In genomic region chr4:108051343-108051742, GRCh38 we compare ENCODE assay signal across 29 cellular contexts.
DNase-seq lines count a peak whose midpoint lies in the region; ATAC-seq, FAIRE-seq and TF ChIP-seq lines count a peak whose summit lies in the region.
"Had no signal": no experiment of that assay in that cellular context is flagged by ENCODE, and none has a peak within 500 bp of the region (broad histone marks: within the 10 kb centered on the region; RNA-seq: fewer than 3 reads in every experiment).

No MANE protein-coding gene starts in this region.

- no peak overlapping the region for H3K4me3 Mint-ChIP-seq in T-helper 2 cell treated with Interferon-gamma antibody and Interleukin-4, amounts not matched to agents 5 μg/mL and 100 μg/mL, for 36 hours
- peak overlapping the region; percentile 4 for H3K4me3 Mint-ChIP-seq in CD8-positive, alpha-beta T cell
- no peak overlapping the region for H3K4me3 Mint-ChIP-seq in activated T-helper 2 cell treated with anti-CD3 and anti-CD28 coated beads, Interferon-gamma antibody, Interleukin-2, Interleukin-4, amounts not matched to agents 10 μg/mL and 5 μg/mL and 100 μg/mL, durations not matched to agents 14 hours and 24 hours and 36 hours (ENCODE audit: low read depth)
- peak overlapping the region in 8 of 10 donors; percentile 25 to 90 (median 81) for H3K4me3 Mint-ChIP-seq in naive thymus-derived CD4-positive, alpha-beta T cell
- H3K4me3 Mint-ChIP-seq: B cell had no signal

- intact Hi-C loops in CD8-positive, alpha-beta T cell (cut with DNase I, micrococcal nuclease): loop anchor here (2.0 to 5.0 kb wide), 2 partner anchors 15 to 116 kb away; partner anchors contain the start of gene LEF1 (in 1 of the 2)
- intact Hi-C loops in activated T-helper 2 cell treated with anti-CD3 and anti-CD28 coated beads, Interferon-gamma antibody, Interleukin-2, Interleukin-4, amounts not matched to agents 10 μg/mL and 5 μg/mL and 100 μg/mL, durations not matched to agents 14 hours and 24 hours and 36 hours (cut with micrococcal nuclease): no loop called here
- intact Hi-C loops in naive thymus-derived CD4-positive, alpha-beta T cell (cut with micrococcal nuclease): loop anchor here in 1 of 2 donors (2.0 kb wide), 1 partner anchor 65 kb away; no protein-coding TSS in a partner anchor

- CTCF ChIA-PET in CD8-positive, alpha-beta T cell (lab: Charles Lee): interaction anchor here (1.7 kb wide), 1 partner anchor 521 kb away, joined by 5 read pairs; no protein-coding TSS in a partner anchor
- CTCF ChIA-PET in naive thymus-derived CD4-positive, alpha-beta T cell (lab: Charles Lee): interaction anchor here (0.5 to 1.1 kb wide), 3 partner anchors 9 to 112 kb away, joined by 3 to 4 read pairs (median 4); no protein-coding TSS in a partner anchor

- H3K27ac Mint-ChIP-seq in T-helper 2 cell treated with Interferon-gamma antibody and Interleukin-4, amounts not matched to agents 5 μg/mL and 100 μg/mL, for 36 hours: peak overlapping the region; percentile 98
- H3K27ac Mint-ChIP-seq in CD8-positive, alpha-beta T cell: peak overlapping the region; percentile 95
- peak overlapping the region; percentile 79 for H3K27ac Mint-ChIP-seq in activated T-helper 2 cell treated with anti-CD3 and anti-CD28 coated beads, Interferon-gamma antibody, Interleukin-2, Interleukin-4, amounts not matched to agents 10 μg/mL and 5 μg/mL and 100 μg/mL, durations not matched to agents 14 hours and 24 hours and 36 hours
- H3K27ac Mint-ChIP-seq in naive thymus-derived CD4-positive, alpha-beta T cell: peak overlapping the region; percentile 91 to 99 (median 97)
- H3K27ac Mint-ChIP-seq: B cell had no signal

- H3K9me3 Mint-ChIP-seq in T-helper 2 cell treated with Interferon-gamma antibody and Interleukin-4, amounts not matched to agents 5 μg/mL and 100 μg/mL, for 36 hours: no peaks in the 10 kb centered on the region
- no peaks in the 10 kb centered on the region for H3K9me3 Mint-ChIP-seq in CD8-positive, alpha-beta T cell
- H3K9me3 Mint-ChIP-seq in activated T-helper 2 cell treated with anti-CD3 and anti-CD28 coated beads, Interferon-gamma antibody, Interleukin-2, Interleukin-4, amounts not matched to agents 10 μg/mL and 5 μg/mL and 100 μg/mL, durations not matched to agents 14 hours and 24 hours and 36 hours: no peaks in the 10 kb centered on the region
- H3K9me3 Mint-ChIP-seq in naive thymus-derived CD4-positive, alpha-beta T cell: peaks cover 0 to 9% (median 0%) of the 10 kb centered on the region in 11 donors

- H3K27ac ChIP-seq in CD8-positive, alpha-beta T cell (ENCODE audit: low read depth, low read length): no peak overlapping the region
- peak overlapping the region; percentile 66 for H3K27ac ChIP-seq in naive thymus-derived CD4-positive, alpha-beta T cell (ENCODE audit: low read depth, low read length)
- H3K27ac ChIP-seq: brain microvascular endothelial cell, pancreas, sigmoid colon had no signal

- H3K36me3 Mint-ChIP-seq in T-helper 2 cell treated with Interferon-gamma antibody and Interleukin-4, amounts not matched to agents 5 μg/mL and 100 μg/mL, for 36 hours (ENCODE audit: low read depth): peaks cover 60% of the 10 kb centered on the region
- peaks cover 83% of the 10 kb centered on the region for H3K36me3 Mint-ChIP-seq in CD8-positive, alpha-beta T cell
- H3K36me3 Mint-ChIP-seq in activated T-helper 2 cell treated with anti-CD3 and anti-CD28 coated beads, Interferon-gamma antibody, Interleukin-2, Interleukin-4, amounts not matched to agents 10 μg/mL and 5 μg/mL and 100 μg/mL, durations not matched to agents 14 hours and 24 hours and 36 hours (ENCODE audit: low read depth): peaks cover 49% of the 10 kb centered on the region
- peaks cover 14 to 75% (median 54%) of the 10 kb centered on the region in 5 donors for H3K36me3 Mint-ChIP-seq in naive thymus-derived CD4-positive, alpha-beta T cell

- TF ChIP-seq CTCF in CD8-positive, alpha-beta T cell (IDR thresholded peaks at IDR 0.05): no peak

- no peak for FAIRE-seq in frontal cortex (lab: Jason Lieb, UNC)
- FAIRE-seq: endothelial cell of umbilical vein, G401.6, GM12878, H54, keratinocyte, pancreas had no signal

- POLR2A ChIA-PET in CD8-positive, alpha-beta T cell (lab: Charles Lee): interaction anchor here (1.4 to 1.8 kb wide), 4 partner anchors 8 to 58 kb away, joined by 3 to 8 read pairs (median 3); no protein-coding TSS in a partner anchor
- POLR2A ChIA-PET in naive thymus-derived CD4-positive, alpha-beta T cell (lab: Charles Lee): interaction anchor here (1.3 to 5.7 kb wide), 3 partner anchors 14 to 94 kb away, joined by 4 to 55 read pairs (median 9); no protein-coding TSS in a partner anchor

- no peaks in the 10 kb centered on the region for H3K27me3 Mint-ChIP-seq in T-helper 2 cell treated with Interferon-gamma antibody and Interleukin-4, amounts not matched to agents 5 μg/mL and 100 μg/mL, for 36 hours (ENCODE audit: low read depth)
- no peaks in the 10 kb centered on the region for H3K27me3 Mint-ChIP-seq in CD8-positive, alpha-beta T cell (ENCODE audit: low read depth)
- H3K27me3 Mint-ChIP-seq in activated T-helper 2 cell treated with anti-CD3 and anti-CD28 coated beads, Interferon-gamma antibody, Interleukin-2, Interleukin-4, amounts not matched to agents 10 μg/mL and 5 μg/mL and 100 μg/mL, durations not matched to agents 14 hours and 24 hours and 36 hours (ENCODE audit: low read depth): no peaks in the 10 kb centered on the region
- no peaks in the 10 kb centered on the region for H3K27me3 Mint-ChIP-seq in naive thymus-derived CD4-positive, alpha-beta T cell

- no peaks in the 10 kb centered on the region for H3K27me3 ChIP-seq in CD8-positive, alpha-beta T cell (ENCODE audit: insufficient read depth, low read length)
- no peaks in the 10 kb centered on the region for H3K27me3 ChIP-seq in naive thymus-derived CD4-positive, alpha-beta T cell (ENCODE audit: control insufficient read depth in 2 of 2, insufficient read depth in 2 of 2, low read length in 2 of 2)
- H3K27me3 ChIP-seq: brain microvascular endothelial cell, pancreas, sigmoid colon had no signal

- peaks cover 59% of the 10 kb centered on the region for H3K36me3 ChIP-seq in CD8-positive, alpha-beta T cell (ENCODE audit: insufficient read depth, low read length)
- H3K36me3 ChIP-seq in naive thymus-derived CD4-positive, alpha-beta T cell (ENCODE audit: control insufficient read depth in 2 of 3, insufficient read depth in 3 of 3, low read length in 3 of 3): peaks cover 6 to 72% (median 36%) of the 10 kb centered on the region in 3 experiments
- H3K36me3 ChIP-seq: brain microvascular endothelial cell, pancreas, sigmoid colon had no signal

- peaks cover 91% of the 10 kb centered on the region for H3K4me1 ChIP-seq in CD8-positive, alpha-beta T cell (ENCODE audit: insufficient read depth, low read length)
- peaks cover 15 to 76% of the 10 kb centered on the region in 2 donors for H3K4me1 ChIP-seq in naive thymus-derived CD4-positive, alpha-beta T cell (ENCODE audit: control insufficient read depth in 2 of 2, insufficient read depth in 2 of 2, low read length in 2 of 2)
- H3K4me1 ChIP-seq: pancreas had no signal

- no peaks in the 10 kb centered on the region for H3K9me3 ChIP-seq in CD8-positive, alpha-beta T cell (ENCODE audit: low read length)
- H3K9me3 ChIP-seq in naive thymus-derived CD4-positive, alpha-beta T cell (ENCODE audit: control insufficient read depth in 2 of 3, low read length in 3 of 3): no peaks in the 10 kb centered on the region
- H3K9me3 ChIP-seq: pancreas, sigmoid colon had no signal

- H3K4me3 ChIP-seq in CD8-positive, alpha-beta T cell (ENCODE audit: low read depth, low read length): no peak overlapping the region
- no peak overlapping the region for H3K4me3 ChIP-seq in naive thymus-derived CD4-positive, alpha-beta T cell (ENCODE audit: low read length)
- H3K4me3 ChIP-seq: GM12878, lung, pancreas, sigmoid colon had no signal

- DNase-seq in T-helper 2 cell treated with Interferon-gamma antibody and Interleukin-4, amounts not matched to agents 5 μg/mL and 100 μg/mL, for 36 hours (ENCODE audit: low spot score): no peak
- no peak for DNase-seq in T-helper 2 cell
- DNase-seq in CD8-positive, alpha-beta T cell: peak in 2 of 7 experiments; percentile 45 to 53
- no peak for DNase-seq in activated T-helper 2 cell treated with anti-CD3 and anti-CD28 coated beads, Interferon-gamma antibody, Interleukin-2, Interleukin-4, amounts not matched to agents 10 μg/mL and 5 μg/mL and 100 μg/mL, durations not matched to agents 14 hours and 24 hours and 36 hours (ENCODE audit: low spot score)
- DNase-seq in naive thymus-derived CD4-positive, alpha-beta T cell: peak in 3 of 9 donors; percentile 10 to 44 (median 28)
- no peak for DNase-seq in frontal cortex (ENCODE audit: low spot score in 2 of 2)
- no peak for DNase-seq in C1 segment of cervical spinal cord (lab: John Stamatoyannopoulos, UW)
- DNase-seq: activated CD4-positive, alpha-beta T cell treated with anti-CD3 and anti-CD28 coated beads, Interleukin-2, amount 50 U/mL, for 48 hours; activated gamma-delta T cell; brain microvascular endothelial cell; cortex of kidney; hypothalamus; NCI-H1105; NCI-H2081; NCI-H510A treated with DMSO at 0.1 percent for 48 hours; pancreas; RPMI8226; sigmoid colon; stimulated activated naive CD4-positive, alpha-beta T cell treated with Interleukin-2 at 50 U/mL for 16 hours; trophoblast cell had no signal

- H3K4me1 Mint-ChIP-seq in T-helper 2 cell treated with Interferon-gamma antibody and Interleukin-4, amounts not matched to agents 5 μg/mL and 100 μg/mL, for 36 hours (ENCODE audit: low read depth): peaks cover 44% of the 10 kb centered on the region
- peaks cover 85% of the 10 kb centered on the region for H3K4me1 Mint-ChIP-seq in CD8-positive, alpha-beta T cell (ENCODE audit: low read depth)
- H3K4me1 Mint-ChIP-seq in activated T-helper 2 cell treated with anti-CD3 and anti-CD28 coated beads, Interferon-gamma antibody, Interleukin-2, Interleukin-4, amounts not matched to agents 10 μg/mL and 5 μg/mL and 100 μg/mL, durations not matched to agents 14 hours and 24 hours and 36 hours (ENCODE audit: low read depth): peaks cover 45% of the 10 kb centered on the region
- H3K4me1 Mint-ChIP-seq in naive thymus-derived CD4-positive, alpha-beta T cell: peaks cover 50 to 97% (median 88%) of the 10 kb centered on the region in 7 donors

- peak; percentile 14 for ATAC-seq in CD8-positive, alpha-beta T cell
- ATAC-seq in naive thymus-derived CD4-positive, alpha-beta T cell: no peak
- ATAC-seq in GM21825 (IDR thresholded peaks at IDR 0.05; ENCODE audit: unreplicated experiment): no peak
- ATAC-seq: GM12878, SK-N-SH treated with all-trans-retinoic acid at 6 μM for 48 hours had no signal

Comparison
In these comparisons a context has a peak if more than half of its experiments do, and no peak if none do; other contexts are left out.
1. H3K4me3 Mint-ChIP-seq: peak in CD8-positive, alpha-beta T cell (single experiment) and naive thymus-derived CD4-positive, alpha-beta T cell (8 of 10); none in T-helper 2 cell treated with Interferon-gamma antibody and Interleukin-4, amounts not matched to agents 5 μg/mL and 100 μg/mL, for 36 hours (single experiment) and activated T-helper 2 cell treated with anti-CD3 and anti-CD28 coated beads, Interferon-gamma antibody, Interleukin-2, Interleukin-4, amounts not matched to agents 10 μg/mL and 5 μg/mL and 100 μg/mL, durations not matched to agents 14 hours and 24 hours and 36 hours (single experiment).
2. Peak in every context shown above with its lines, with median percentiles within 50 percentile points of each other: H3K27ac Mint-ChIP-seq.